Comparison of ENCODE assay signal across 18 cellular contexts in genomic region chr20:34385464-34385863, GRCh38. TPM values are rescaled to one million over a fixed set of nuclear protein-coding genes. Genes with fewer than 3 reads are reported as not detected.
DNase-seq lines count a peak whose midpoint lies in the region; ATAC-seq and TF ChIP-seq lines count a peak whose summit lies in the region.
"Had no signal": no experiment of that assay in that cellular context is flagged by ENCODE, and none has a peak within 500 bp of the region (broad histone marks: within the 10 kb centered on the region; RNA-seq: fewer than 3 reads in every experiment).

No MANE protein-coding gene starts in this region.

- H4K20me1 ChIP-seq in BLaER1, result peaks cover 100% of the 10 kb centered on the region

- DNase-seq in Kasumi-1 (lab: John Stamatoyannopoulos, UW), result peak; percentile 71 to 72
- DNase-seq in SKM-1 (lab: John Stamatoyannopoulos, UW; ENCODE audit: unreplicated experiment), result peak; percentile 22
- no peak for DNase-seq in right lobe of liver
- no peak for DNase-seq in esophagus squamous epithelium (lab: John Stamatoyannopoulos, UW)
- DNase-seq in NCI-H524 (lab: John Stamatoyannopoulos, UW), result no peak
- DNase-seq in GM19238 (ENCODE audit: insufficient read length, low spot score), result no peak
- DNase-seq: ACHN; caudate nucleus; CD8-positive, alpha-beta memory T cell; heart left ventricle; NCI-H1105; NCI-H2107; NCI-H526 treated with DMSO at 0.1 percent for 48 hours; right cardiac atrium; stimulated activated naive CD8-positive, alpha-beta T cell treated with anti-CD3 and anti-CD28 coated beads, Interleukin-15, amount 100 ng/mL, for 72 hours had no signal

- H3K27me3 ChIP-seq in BLaER1, result no peaks in the 10 kb centered on the region
- no peaks in the 10 kb centered on the region for H3K27me3 ChIP-seq in right lobe of liver
- no peaks in the 10 kb centered on the region for H3K27me3 ChIP-seq in esophagus squamous epithelium
- H3K27me3 ChIP-seq: heart left ventricle had no signal

- H3K27ac ChIP-seq in BLaER1, result no peak overlapping the region
- peak overlapping the region in 2 of 3 donors; percentile 39 to 51 for H3K27ac ChIP-seq in right lobe of liver
- no peak overlapping the region for H3K27ac ChIP-seq in esophagus squamous epithelium
- H3K27ac ChIP-seq: heart left ventricle had no signal

- ATAC-seq in right lobe of liver (peak; percentile 10 to 45 (median 30)), GM18519 (IDR thresholded peaks at IDR 0.05; ENCODE audit: low FRiP score, unreplicated experiment) (no peak)
- ATAC-seq: activated CD4-positive, CD25-positive, alpha-beta regulatory T cell treated with anti-CD3 and anti-CD28 coated beads, Interleukin-2, amount 50 U/mL, for 24 hours; heart left ventricle; right cardiac atrium; stimulated activated naive CD8-positive, alpha-beta T cell treated with anti-CD3 and anti-CD28 coated beads, Interleukin-15, amount 100 ng/mL, for 72 hours had no signal

- H3K4me3 ChIP-seq in BLaER1 (no peak overlapping the region), right lobe of liver (no peak overlapping the region), esophagus squamous epithelium (no peak overlapping the region)
- H3K4me3 ChIP-seq: heart left ventricle had no signal

- WGBS in right lobe of liver (ENCODE audit: insufficient coverage, low coverage, low lambda C conversion rate, missing lambda C conversion rate), result 0% methylated on average over 1 of the region's 1 CpG
- WGBS in esophagus squamous epithelium, 2 donors, result 35 to 47% methylated on average over 1 of the region's 1 CpG

- H3K4me1 ChIP-seq in BLaER1 (peaks cover 44% of the 10 kb centered on the region), right lobe of liver (peaks cover 0 to 62% (median 21%) of the 10 kb centered on the region in 4 donors), esophagus squamous epithelium (peaks cover under 1 to 62% (median 27%) of the 10 kb centered on the region in 3 donors)

- TF ChIP-seq POLR2A in right lobe of liver (IDR thresholded peaks at IDR 0.05) (no peak), esophagus squamous epithelium (IDR thresholded peaks at IDR 0.05) (no peak)

- no peak overlapping the region for H3K9ac ChIP-seq in BLaER1

- H3K9me3 ChIP-seq in BLaER1 (no peaks in the 10 kb centered on the region), right lobe of liver (no peaks in the 10 kb centered on the region), esophagus squamous epithelium (no peaks in the 10 kb centered on the region)
- H3K9me3 ChIP-seq: heart left ventricle had no signal

- H3K36me3 ChIP-seq in BLaER1 (peaks cover 59% of the 10 kb centered on the region), right lobe of liver (peaks cover 0 to 5% (median 0%) of the 10 kb centered on the region in 4 donors), esophagus squamous epithelium (peaks cover 0 to 31% (median 5%) of the 10 kb centered on the region in 3 donors)

- TF ChIP-seq CTCF in right lobe of liver (IDR thresholded peaks at IDR 0.05), result no peak
- TF ChIP-seq CTCF in esophagus squamous epithelium (IDR thresholded peaks at IDR 0.05), result no peak

- H3K4me2 ChIP-seq in BLaER1, result peak overlapping the region; percentile 11

- intact Hi-C loops in right lobe of liver (cut with DNase I) (no loop called here), esophagus squamous epithelium (cut with DNase I) (no loop called here)

RNA-seq across cellular contexts. Expression of gene ITCH, which starts 22.4 kb away (rescaled TPM):
- total RNA-seq in right lobe of liver (10 to 100 TPM; 32.8 to 71.4 (median 44.1) TPM), esophagus squamous epithelium (10 to 100 TPM; 45.9 to 67.9 (median 54.5) TPM)

Comparison
In these comparisons a context has a peak if more than half of its experiments do, and no peak if none do; other contexts are left out.
1. H3K27ac ChIP-seq: peak in right lobe of liver (2 of 3); none in BLaER1 (single experiment) and esophagus squamous epithelium (0 of 4).
2. DNase-seq: peak in Kasumi-1 (2 of 2) and SKM-1 (single experiment); none in right lobe of liver (0 of 3), esophagus squamous epithelium (single experiment), NCI-H524 (0 of 2) and GM19238 (single experiment).